8 cellular contexts compared by ENCODE assay signal in genomic region chr2:233354971-233355574, GRCh38. TPM values are rescaled to one million over a fixed set of nuclear protein-coding genes. Genes with fewer than 3 reads are reported as not detected.
DNase-seq lines count a peak whose midpoint lies in the region; ATAC-seq and TF ChIP-seq lines count a peak whose summit lies in the region.

No MANE protein-coding gene starts in this region.

- peak; percentile 14 for DNase-seq in NCI-H2196 (lab: John Stamatoyannopoulos, UW; ENCODE audit: unreplicated experiment)
- DNase-seq in NCI-H2196 treated with DMSO at 0.1 percent for 48 hours (lab: John Stamatoyannopoulos, UW; ENCODE audit: unreplicated experiment), result no peak
- DNase-seq in activated CD4-positive, alpha-beta memory T cell treated with anti-CD3 and anti-CD28 coated beads, Interleukin-2, amount 10 ng/mL, durations not matched to agents 7 days and 5 days, result no peak
- DNase-seq in fibroblast of pulmonary artery (ENCODE audit: low read depth), result peak; percentile 24
- DNase-seq in osteoblast (ENCODE audit: insufficient read length, low spot score, missing footprints), result peak; percentile 94

- POLR2A ChIA-PET in activated CD4-positive, alpha-beta memory T cell treated with anti-CD3 and anti-CD28 coated beads, Interleukin-2, amount 10 ng/mL, durations not matched to agents 7 days and 5 days (lab: Charles Lee), result interaction anchor here (1.2 to 2.4 kb wide), 3 partner anchors 11 to 87 kb away, joined by 5 to 12 read pairs (median 8); no protein-coding TSS in a partner anchor

- peak overlapping the region; percentile 18 for H3K27ac Mint-ChIP-seq in activated CD4-positive, alpha-beta memory T cell treated with anti-CD3 and anti-CD28 coated beads, Interleukin-2, amount 10 ng/mL, durations not matched to agents 7 days and 5 days

- CTCF ChIA-PET in activated CD4-positive, alpha-beta memory T cell treated with anti-CD3 and anti-CD28 coated beads, Interleukin-2, amount 10 ng/mL, durations not matched to agents 7 days and 5 days (lab: Charles Lee), result interaction anchor here (1.1 to 3.4 kb wide), 5 partner anchors 8 to 295 kb away, joined by 3 to 21 read pairs (median 9); partner anchors contain the start of gene INPP5D

- H3K4me1 Mint-ChIP-seq in activated CD4-positive, alpha-beta memory T cell treated with anti-CD3 and anti-CD28 coated beads, Interleukin-2, amount 10 ng/mL, durations not matched to agents 7 days and 5 days, result peaks cover 76% of the 10 kb centered on the region

- H3K36me3 Mint-ChIP-seq in activated CD4-positive, alpha-beta memory T cell treated with anti-CD3 and anti-CD28 coated beads, Interleukin-2, amount 10 ng/mL, durations not matched to agents 7 days and 5 days (ENCODE audit: low read depth), result peaks cover 40% of the 10 kb centered on the region

- peaks cover 25% of the 10 kb centered on the region for H3K4me1 ChIP-seq in osteoblast (ENCODE audit: insufficient read depth, low read length)

- peak overlapping the region; percentile 79 for H3K4me3 Mint-ChIP-seq in activated CD4-positive, alpha-beta memory T cell treated with anti-CD3 and anti-CD28 coated beads, Interleukin-2, amount 10 ng/mL, durations not matched to agents 7 days and 5 days

- H3K4me3 ChIP-seq in fibroblast of pulmonary artery (replicated peaks; ENCODE audit: low read depth, low read length) (peak overlapping the region; percentile 73), osteoblast (ENCODE audit: insufficient read depth, low read length) (peak overlapping the region; percentile 76)

- H3K9me3 Mint-ChIP-seq in activated CD4-positive, alpha-beta memory T cell treated with anti-CD3 and anti-CD28 coated beads, Interleukin-2, amount 10 ng/mL, durations not matched to agents 7 days and 5 days, result no peaks in the 10 kb centered on the region

- no peak overlapping the region for H3K27ac ChIP-seq in osteoblast (ENCODE audit: low read depth, low read length)

- TF ChIP-seq CTCF in fibroblast of pulmonary artery (IDR thresholded peaks at IDR 0.05; ENCODE audit: low read length, missing control alignments) (no peak), osteoblast (IDR thresholded peaks at IDR 0.05; ENCODE audit: extremely low read depth, low read depth, low read length) (no peak)

- peaks cover 16% of the 10 kb centered on the region for H4K20me1 ChIP-seq in osteoblast (ENCODE audit: insufficient read depth, low read length)

- H3K27me3 Mint-ChIP-seq in activated CD4-positive, alpha-beta memory T cell treated with anti-CD3 and anti-CD28 coated beads, Interleukin-2, amount 10 ng/mL, durations not matched to agents 7 days and 5 days, result no peaks in the 10 kb centered on the region

- peak overlapping the region; percentile 72 for H2AFZ ChIP-seq in osteoblast (ENCODE audit: low read length)

- peak overlapping the region; percentile 89 for H3K4me2 ChIP-seq in osteoblast (ENCODE audit: insufficient read depth, low read length)

- no peaks in the 10 kb centered on the region for H3K27me3 ChIP-seq in osteoblast (ENCODE audit: insufficient read depth, low read length)

- no peaks in the 10 kb centered on the region for H3K36me3 ChIP-seq in osteoblast (ENCODE audit: insufficient read depth, low read length)

- ATAC-seq in HG03175 (IDR thresholded peaks at IDR 0.05; ENCODE audit: unreplicated experiment) (peak; percentile 3), GM18867 (IDR thresholded peaks at IDR 0.05; ENCODE audit: unreplicated experiment) (no peak), HG03565 (IDR thresholded peaks at IDR 0.05; ENCODE audit: unreplicated experiment) (no peak)

- peaks cover 22% of the 10 kb centered on the region for H3K79me2 ChIP-seq in osteoblast (ENCODE audit: insufficient read depth, low read length)

- H3K9me3 ChIP-seq in osteoblast (ENCODE audit: low read depth, low read length), result no peaks in the 10 kb centered on the region

RNA-seq across cellular contexts. Expression of gene DGKD, which starts 0.8 kb away (rescaled TPM):
- total RNA-seq in activated CD4-positive, alpha-beta memory T cell treated with anti-CD3 and anti-CD28 coated beads, Interleukin-2, amount 10 ng/mL, durations not matched to agents 7 days and 5 days, result 10 to 100 TPM; 77.8 to 78.3 TPM
- 6.5 TPM in 2 replicates for total RNA-seq in osteoblast

RNA-seq across cellular contexts. Expression of gene SAG, which starts 47.5 kb away (rescaled TPM):
- under 1 TPM in 1 of 2 experiments, not detected in 1; 0.10 TPM for total RNA-seq in activated CD4-positive, alpha-beta memory T cell treated with anti-CD3 and anti-CD28 coated beads, Interleukin-2, amount 10 ng/mL, durations not matched to agents 7 days and 5 days
- total RNA-seq in osteoblast, result not detected in 2 replicates

Comparison
In these comparisons a context has a peak if more than half of its experiments do, and no peak if none do; other contexts are left out.
1. DNase-seq: peak in NCI-H2196 (single experiment), fibroblast of pulmonary artery (single experiment) and osteoblast (single experiment); none in NCI-H2196 treated with DMSO at 0.1 percent for 48 hours (single experiment) and activated CD4-positive, alpha-beta memory T cell treated with anti-CD3 and anti-CD28 coated beads, Interleukin-2, amount 10 ng/mL, durations not matched to agents 7 days and 5 days (single experiment).
2. RNA of gene DGKD, which starts 0.8 kb away (total RNA-seq): 77.8 to 78.3 TPM in activated CD4-positive, alpha-beta memory T cell treated with anti-CD3 and anti-CD28 coated beads, Interleukin-2, amount 10 ng/mL, durations not matched to agents 7 days and 5 days; 6.5 TPM in osteoblast; every median in the first group is over 10 times any median in the second.